25 cellular contexts compared by ENCODE assay signal in genomic region chr6:63418741-63419140, GRCh38.
DNase-seq lines count a peak whose midpoint lies in the region; ATAC-seq, FAIRE-seq and TF ChIP-seq lines count a peak whose summit lies in the region.
"Had no signal": no experiment of that assay in that cellular context is flagged by ENCODE, and none has a peak within 500 bp of the region (broad histone marks: within the 10 kb centered on the region; RNA-seq: fewer than 3 reads in every experiment).

No MANE protein-coding gene starts in this region.

- H2BK120ac ChIP-seq in H1 (replicated peaks; ENCODE audit: low read depth, low read length) = no peak overlapping the region

- H2BK5ac ChIP-seq in H1 (ENCODE audit: low read depth, low read length) = no peak overlapping the region

- H3K9ac ChIP-seq in H1 (replicated peaks in 1 of 4; ENCODE audit: extremely low read depth in 1 of 4, low read depth in 3 of 4, low read length in 3 of 4) = no peak overlapping the region
- H3K9ac ChIP-seq: BLaER1 had no signal

- H3K27ac ChIP-seq in H1 (ENCODE audit: low read depth, low read length) = no peak overlapping the region
- H3K27ac ChIP-seq in neutrophil = peak overlapping the region; percentile 70
- H3K27ac ChIP-seq: BLaER1, coronary artery, foreskin keratinocyte, hepatocyte, prostate gland, VCaP had no signal

- TF ChIP-seq CTCF in H1 (IDR thresholded peaks at IDR 0.05; ENCODE audit: control extremely low read depth in 1 of 3, insufficient read depth in 1 of 3, low read depth in 1 of 3, low read length in 3 of 3) = no peak
- TF ChIP-seq CTCF in neutrophil (IDR thresholded peaks at IDR 0.05) = no peak

- H3K4ac ChIP-seq in H1 (replicated peaks; ENCODE audit: insufficient read length, low read depth, low read length) = no peak overlapping the region

- TF ChIP-seq EP300 in H1 (IDR thresholded peaks at IDR 0.05; ENCODE audit: borderline replicate concordance in 1 of 2, low read depth in 2 of 2, low read length in 2 of 2) = no peak

- H3K4me3 ChIP-seq in H1 (ENCODE audit: extremely low read depth in 1 of 4, insufficient read depth in 2 of 4, low read depth in 3 of 4, low read length in 4 of 4) = no peak overlapping the region
- H3K4me3 ChIP-seq in neutrophil (ENCODE audit: low read depth in 1 of 2, low read length in 1 of 2) = peak overlapping the region; percentile 4 to 8
- H3K4me3 ChIP-seq: BLaER1, coronary artery, hepatocyte, prostate gland had no signal

- H3K56ac ChIP-seq in H1 (replicated peaks; ENCODE audit: insufficient read length, low read depth, low read length) = no peak overlapping the region

- CTCF ChIA-PET in H1 (lab: Charles Lee; ENCODE audit: partially characterized antibody) = no interaction called here

- no peak for FAIRE-seq in H1 (lab: Jason Lieb, UNC)
- FAIRE-seq in HTR-8/SVneo (lab: Jason Lieb, UNC) = no peak

- ATAC-seq in HG02884 (IDR thresholded peaks at IDR 0.05; ENCODE audit: unreplicated experiment) = no peak
- ATAC-seq: activated CD8-positive, alpha-beta memory T cell treated with anti-CD3 and anti-CD28 coated beads, Interleukin-2, amount 10 ng/mL, durations not matched to agents 7 days and 5 days; esophagus mucosa; foreskin keratinocyte; Panc1 had no signal

- no peak overlapping the region for H2BK12ac ChIP-seq in H1 (ENCODE audit: low read depth, low read length)

- TF ChIP-seq POLR2A in H1 (IDR thresholded peaks at IDR 0.05; ENCODE audit: control extremely low read depth in 1 of 2, low read depth in 2 of 2, low read length in 2 of 2) = no peak

- H3K4me2 ChIP-seq in H1 (ENCODE audit: insufficient read depth in 1 of 2, low read depth in 2 of 2, low read length in 2 of 2) = no peak overlapping the region
- H3K4me2 ChIP-seq: BLaER1, hepatocyte had no signal

- H3K36me3 ChIP-seq in H1 (ENCODE audit: control insufficient read depth in 2 of 4, insufficient read depth in 4 of 4, low read length in 3 of 4) = no peaks in the 10 kb centered on the region
- no peaks in the 10 kb centered on the region for H3K36me3 ChIP-seq in neutrophil
- H3K36me3 ChIP-seq: BLaER1, prostate gland had no signal

- H2AK5ac ChIP-seq in H1 (ENCODE audit: low read depth, low read length) = no peak overlapping the region

- H4K8ac ChIP-seq in H1 (ENCODE audit: extremely low read depth, insufficient read depth, low read length) = no peak overlapping the region

- H3K27me3 ChIP-seq in H1 (replicated peaks in 1 of 4; ENCODE audit: control insufficient read depth in 3 of 4, extremely low read depth in 1 of 4, insufficient read depth in 3 of 4, low read length in 3 of 4) = no peaks in the 10 kb centered on the region
- no peaks in the 10 kb centered on the region for H3K27me3 ChIP-seq in neutrophil
- H3K27me3 ChIP-seq: BLaER1, foreskin keratinocyte, hepatocyte had no signal

- H2BK20ac ChIP-seq in H1 (ENCODE audit: low read length) = no peak overlapping the region

- no peak for TF ChIP-seq RAD21 in H1 (IDR thresholded peaks at IDR 0.05 in 1 of 2, conservative IDR thresholded peaks at IDR 0.05 in 1 of 2; ENCODE audit: low read depth in 2 of 2, low read length in 2 of 2)

- H3K79me2 ChIP-seq in H1 (ENCODE audit: control insufficient read depth in 1 of 2, insufficient read depth in 2 of 2, low read length in 2 of 2) = no peaks in the 10 kb centered on the region
- H3K79me2 ChIP-seq: hepatocyte had no signal

- POLR2A ChIA-PET in H1 (lab: Charles Lee; ENCODE audit: partially characterized antibody) = no interaction called here

- 67% methylated on average over 1 of the region's 1 CpG; no CpG with 5 or more reads in 1 of the 2 experiments for WGBS in H1 (ENCODE audit: extremely low coverage in 1 of 2, insufficient coverage in 1 of 2, insufficient read length in 1 of 2, insufficient replicate concordance in 2 of 2, low coverage in 1 of 2, low lambda C conversion rate in 2 of 2, missing lambda C conversion rate in 1 of 2), 2 experiments

- DNase-seq in Ammon's horn (ENCODE audit: low spot score) = peak; percentile 47
- DNase-seq in NOMO-1 (lab: John Stamatoyannopoulos, UW; ENCODE audit: unreplicated experiment in 2 of 2) = peak; percentile 29 to 39
- no peak for DNase-seq in H1 (ENCODE audit: low read depth in 1 of 2, low spot score in 2 of 2)
- no peak for DNase-seq in NCI-H446 (lab: John Stamatoyannopoulos, UW)
- no peak for DNase-seq in HTR-8/SVneo (ENCODE audit: insufficient read length, low spot score)
- DNase-seq in ecto neural progenitor cell (ENCODE audit: low spot score) = no peak
- DNase-seq: activated CD4-positive, alpha-beta T cell treated with anti-CD3 and anti-CD28 coated beads, Interleukin-2, amount 10 ng/mL, durations not matched to agents 7 days and 5 days; activated CD8-positive, alpha-beta memory T cell treated with anti-CD3 and anti-CD28 coated beads, Interleukin-2, amount 10 ng/mL, durations not matched to agents 7 days and 5 days; Caco-2; DMS79 treated with DMSO at 0.1 percent for 48 hours; foreskin keratinocyte; NCI-H1092; NCI-H187 treated with DMSO at 0.1 percent for 48 hours; NCI-H226; nephron progenitor cell; T-helper 2 cell had no signal

- no peaks in the 10 kb centered on the region for H3K79me1 ChIP-seq in H1 (ENCODE audit: low read depth, low read length)

- H3K4me1 ChIP-seq in H1 (replicated peaks in 1 of 4; ENCODE audit: control insufficient read depth in 3 of 4, insufficient read depth in 4 of 4, low read length in 3 of 4) (no peaks in the 10 kb centered on the region), neutrophil (ENCODE audit: control insufficient read depth in 1 of 2, insufficient read depth in 1 of 2, low read depth in 1 of 2, low read length in 1 of 2) (peaks cover 14 to 23% of the 10 kb centered on the region in 2 experiments)
- H3K4me1 ChIP-seq: BLaER1, Caco-2, foreskin keratinocyte, prostate gland had no signal

- no peak overlapping the region for H3K18ac ChIP-seq in H1 (ENCODE audit: extremely low read depth, low read length)

- no peak overlapping the region for H2BK15ac ChIP-seq in H1 (ENCODE audit: low read length)

- no peaks in the 10 kb centered on the region; a peak in 1 of 4 replicates for H3K9me3 ChIP-seq in H1 (ENCODE audit: insufficient read depth in 2 of 2, low read depth in 1 of 2, low read length in 1 of 2)
- H3K9me3 ChIP-seq in neutrophil = no peaks in the 10 kb centered on the region
- H3K9me3 ChIP-seq: Caco-2, prostate gland had no signal

- no peak overlapping the region for H3K23ac ChIP-seq in H1 (ENCODE audit: insufficient read length)

- no peak overlapping the region for H3K14ac ChIP-seq in H1 (ENCODE audit: insufficient read length)

- H4K91ac ChIP-seq in H1 (replicated peaks; ENCODE audit: insufficient read length, low read length) = no peak overlapping the region

- 0 out of 2 replicates have a peak overlapping the region, but pooled peaks have one; percentile 18 for H2AFZ ChIP-seq in H1 (ENCODE audit: low read length)
- H2AFZ ChIP-seq: hepatocyte had no signal

- no peaks in the 10 kb centered on the region for H3K23me2 ChIP-seq in H1 (ENCODE audit: low read depth, low read length)

- no peaks in the 10 kb centered on the region for H4K20me1 ChIP-seq in H1 (replicated peaks in 1 of 2; ENCODE audit: control insufficient read depth in 1 of 2, insufficient read depth in 2 of 2, low read length in 2 of 2)
- H4K20me1 ChIP-seq: BLaER1 had no signal

- H4K5ac ChIP-seq in H1 (ENCODE audit: insufficient read length, low read depth, low read length) = no peak overlapping the region

TF ChIP-seq in H1, 55 proteins besides CTCF, POLR2A, EP300 and RAD21:
- TF ChIP-seq PHF8 (conservative IDR thresholded peaks at IDR 0.05; ENCODE audit: low read depth, low read length) (no peak), ASH2L (IDR thresholded peaks at IDR 0.05; ENCODE audit: low read length) (no peak), RNF2 (IDR thresholded peaks at IDR 0.05; ENCODE audit: borderline replicate concordance, low read depth, low read length, missing control alignments, poor library complexity, severe bottlenecking) (no peak), CTBP2 (IDR thresholded peaks at IDR 0.05; ENCODE audit: borderline replicate concordance, insufficient read depth, insufficient read length, low read length) (no peak), YY1 (IDR thresholded peaks at IDR 0.05; ENCODE audit: low read depth, low read length) (no peak), TAF7 (optimal IDR thresholded peaks at IDR 0.05; ENCODE audit: borderline replicate concordance, low read depth, low read length) (no peak), POLR2AphosphoS5 (IDR thresholded peaks at IDR 0.05; ENCODE audit: low read depth, low read length) (no peak), SP1 (IDR thresholded peaks at IDR 0.05; ENCODE audit: low read depth, low read length) (no peak), KDM4A (IDR thresholded peaks at IDR 0.05; ENCODE audit: low read depth, low read length, severe bottlenecking) (no peak), BACH1 (IDR thresholded peaks at IDR 0.05; ENCODE audit: low read length) (no peak), CREB1 (IDR thresholded peaks at IDR 0.05) (no peak), ATF2 (IDR thresholded peaks at IDR 0.05; ENCODE audit: low read length) (no peak), EZH2 (IDR thresholded peaks at IDR 0.05; ENCODE audit: low read depth, low read length, severe bottlenecking) (no peak), GTF2F1 (IDR thresholded peaks at IDR 0.05; ENCODE audit: borderline replicate concordance, low read depth, low read length) (no peak)

Comparison
In these comparisons a context has a peak if more than half of its experiments do, and no peak if none do; other contexts are left out.
1. DNase-seq: peak in Ammon's horn (single experiment) and NOMO-1 (2 of 2); none in H1 (0 of 2), NCI-H446 (0 of 2), HTR-8/SVneo (single experiment) and ecto neural progenitor cell (single experiment).
2. H3K4me3 ChIP-seq: peak in neutrophil (2 of 2); none in H1 (0 of 4).